ENCODE assay signal across 10 cellular contexts in the genomic region with DNA sequence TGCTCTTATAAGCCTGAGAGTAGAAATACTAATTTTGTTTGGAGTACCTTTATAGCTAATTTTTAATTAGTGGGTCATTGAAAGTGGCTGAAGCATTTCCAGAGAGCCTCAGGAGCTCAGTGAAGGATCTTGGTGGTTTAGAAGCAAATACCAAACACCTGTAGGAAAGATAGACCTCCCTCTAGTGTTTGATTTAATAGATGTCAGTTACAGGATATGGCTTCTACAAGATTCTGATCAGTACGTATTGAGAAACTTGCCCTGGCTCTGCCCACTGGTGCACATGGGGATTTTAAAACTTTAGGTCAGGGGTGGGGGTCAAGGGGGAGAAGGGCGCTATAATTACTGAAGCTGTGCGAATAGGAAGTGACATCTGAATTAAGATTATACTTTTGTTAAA.
DNase-seq lines count a peak whose midpoint lies in the region; ATAC-seq, FAIRE-seq and TF ChIP-seq lines count a peak whose summit lies in the region.
"Had no signal": no experiment of that assay in that cellular context is flagged by ENCODE, and none has a peak within 500 bp of the region (broad histone marks: within the 10 kb centered on the region; RNA-seq: fewer than 3 reads in every experiment).

No MANE protein-coding gene starts in this region.

- H3K4me3 ChIP-seq in H1 (ENCODE audit: extremely low read depth in 1 of 4, insufficient read depth in 2 of 4, low read depth in 3 of 4, low read length in 4 of 4) (no peak overlapping the region), stomach (no peak overlapping the region)

- POLR2A ChIA-PET in H1 (lab: Charles Lee; ENCODE audit: partially characterized antibody) = interaction anchor here (0.6 kb wide), 1 partner anchor 1573 kb away, joined by 3 read pairs; no protein-coding TSS in a partner anchor

- no peak for TF ChIP-seq EP300 in H1 (IDR thresholded peaks at IDR 0.05; ENCODE audit: borderline replicate concordance in 1 of 2, low read depth in 2 of 2, low read length in 2 of 2)
- no peak for TF ChIP-seq EP300 in stomach (IDR thresholded peaks at IDR 0.05)

- peaks cover 0 to 3% (median 0%) of the 10 kb centered on the region in 7 donors for H3K9me3 Mint-ChIP-seq in CD14-positive monocyte

- H3K9ac ChIP-seq in H1 (replicated peaks in 1 of 4; ENCODE audit: extremely low read depth in 1 of 4, low read depth in 3 of 4, low read length in 3 of 4) = no peak overlapping the region

- no peak overlapping the region for H4K8ac ChIP-seq in H1 (ENCODE audit: extremely low read depth, insufficient read depth, low read length)

- peaks cover 13 to 21% of the 10 kb centered on the region in 2 donors for H3K36me3 Mint-ChIP-seq in CD14-positive monocyte

- H3K9me3 ChIP-seq in H1 (ENCODE audit: insufficient read depth in 2 of 2, low read depth in 1 of 2, low read length in 1 of 2) = no peaks in the 10 kb centered on the region
- peaks cover 0 to 2% (median under 1%) of the 10 kb centered on the region in 4 donors for H3K9me3 ChIP-seq in stomach
- H3K9me3 ChIP-seq: neutrophil had no signal

- no peak overlapping the region for H2BK20ac ChIP-seq in H1 (ENCODE audit: low read length)

- CTCF ChIA-PET in H1 (lab: Charles Lee; ENCODE audit: partially characterized antibody) = interaction anchor here (0.6 to 1.9 kb wide), 12 partner anchors 10 to 1316 kb away, joined by 3 to 9 read pairs (median 4); no protein-coding TSS in a partner anchor

- TF ChIP-seq CTCF in CD14-positive monocyte (IDR thresholded peaks at IDR 0.05) = peak; percentile 26
- TF ChIP-seq CTCF in H1 (IDR thresholded peaks at IDR 0.05; ENCODE audit: control extremely low read depth in 1 of 3, insufficient read depth in 1 of 3, low read depth in 1 of 3, low read length in 3 of 3) = peak in 2 of 3 experiments; percentile 35 to 43; a peak in 2 of 4 replicates
- peak in 2 of 7 experiments; percentile 24 to 25 for TF ChIP-seq CTCF in stomach (IDR thresholded peaks at IDR 0.05)

- peaks cover 9% of the 10 kb centered on the region for H3K4me1 Mint-ChIP-seq in CD14-positive monocyte

- H3K27me3 ChIP-seq in H1 (replicated peaks in 1 of 4; ENCODE audit: control insufficient read depth in 3 of 4, extremely low read depth in 1 of 4, insufficient read depth in 3 of 4, low read length in 3 of 4) = no peaks in the 10 kb centered on the region
- H3K27me3 ChIP-seq in stomach = no peaks in the 10 kb centered on the region
- H3K27me3 ChIP-seq: neutrophil had no signal

- H4K5ac ChIP-seq in H1 (ENCODE audit: insufficient read length, low read depth, low read length) = no peak overlapping the region

- H2BK15ac ChIP-seq in H1 (ENCODE audit: low read length) = no peak overlapping the region

- peaks cover 0 to 13% (median 6%) of the 10 kb centered on the region in 4 experiments; a peak in 4 of 7 replicates for H3K4me1 ChIP-seq in H1 (replicated peaks in 1 of 4; ENCODE audit: control insufficient read depth in 3 of 4, insufficient read depth in 4 of 4, low read length in 3 of 4)
- peaks cover 0 to 5% (median 0%) of the 10 kb centered on the region in 4 donors for H3K4me1 ChIP-seq in stomach

- no peaks in the 10 kb centered on the region for H4K20me1 ChIP-seq in H1 (replicated peaks in 1 of 2; ENCODE audit: control insufficient read depth in 1 of 2, insufficient read depth in 2 of 2, low read length in 2 of 2)

- peaks cover 0 to 2% (median 0%) of the 10 kb centered on the region in 3 donors for H3K27me3 Mint-ChIP-seq in CD14-positive monocyte (ENCODE audit: low read depth in 3 of 3)

- H3K27ac Mint-ChIP-seq in CD14-positive monocyte = no peak overlapping the region

- no peaks in the 10 kb centered on the region; the same call in 1 of the 2 replicates for H3K79me1 ChIP-seq in H1 (ENCODE audit: low read depth, low read length)

- TF ChIP-seq POLR2A in H1 (IDR thresholded peaks at IDR 0.05; ENCODE audit: control extremely low read depth in 1 of 2, low read depth in 2 of 2, low read length in 2 of 2) = no peak
- TF ChIP-seq POLR2A in stomach (IDR thresholded peaks at IDR 0.05) = no peak

- 85% methylated on average over 3 of the region's 3 CpGs; no CpG with 5 or more reads in 1 of the 2 experiments for WGBS in H1 (ENCODE audit: extremely low coverage in 1 of 2, insufficient coverage in 1 of 2, insufficient read length in 1 of 2, insufficient replicate concordance in 2 of 2, low coverage in 1 of 2, low lambda C conversion rate in 2 of 2, missing lambda C conversion rate in 1 of 2), 2 experiments
- WGBS in stomach, 5 donors = 54 to 64% (median 63%) methylated on average over 3 of the region's 3 CpGs

- no peak overlapping the region for H3K18ac ChIP-seq in H1 (ENCODE audit: extremely low read depth, low read length)

- FAIRE-seq in H1 (lab: Jason Lieb, UNC) = peak; percentile 45

- DNase-seq in CD14-positive monocyte (ENCODE audit: low spot score) = no peak
- peak; percentile 53 for DNase-seq in HT-29 (ENCODE audit: low spot score)
- no peak for DNase-seq in H1 (ENCODE audit: low read depth in 1 of 2, low spot score in 2 of 2)
- no peak for DNase-seq in stomach
- DNase-seq in A172 (ENCODE audit: low spot score) = no peak
- no peak for DNase-seq in activated T-cell treated with anti-CD3 and anti-CD28 coated beads, Interleukin-2, amount 50 U/mL, for 1 hour
- DNase-seq in cerebellar nuclear complex (lab: John Stamatoyannopoulos, UW) = no peak
- DNase-seq: SHP77 had no signal

- H3K14ac ChIP-seq in H1 (ENCODE audit: insufficient read length) = no peak overlapping the region

- intact Hi-C loops in CD14-positive monocyte (cut with micrococcal nuclease) (no loop called here), stomach (cut with DNase I; ENCODE audit: low total_unique reads) (no loop called here)

- H2AFZ ChIP-seq in H1 (ENCODE audit: low read length) = no peak overlapping the region

- H3K36me3 ChIP-seq in H1 (ENCODE audit: control insufficient read depth in 2 of 4, insufficient read depth in 4 of 4, low read length in 3 of 4) (peaks cover 0 to 6% (median 1%) of the 10 kb centered on the region in 4 experiments; a peak in 2 of 8 replicates), stomach (peaks cover 0 to 10% (median under 1%) of the 10 kb centered on the region in 4 donors)
- H3K36me3 ChIP-seq: neutrophil had no signal

- no peak overlapping the region for H4K91ac ChIP-seq in H1 (replicated peaks; ENCODE audit: insufficient read length, low read length)

- no peak overlapping the region for H3K4me3 Mint-ChIP-seq in CD14-positive monocyte

- H3K23ac ChIP-seq in H1 (ENCODE audit: insufficient read length) = no peak overlapping the region

- no peak overlapping the region for H2BK12ac ChIP-seq in H1 (ENCODE audit: low read depth, low read length)

- no peak overlapping the region for H3K4ac ChIP-seq in H1 (replicated peaks; ENCODE audit: insufficient read length, low read depth, low read length)

- H2AK5ac ChIP-seq in H1 (ENCODE audit: low read depth, low read length) = no peak overlapping the region

- no peak overlapping the region for H3K4me2 ChIP-seq in H1 (ENCODE audit: insufficient read depth in 1 of 2, low read depth in 2 of 2, low read length in 2 of 2)

- H3K27ac ChIP-seq in H1 (ENCODE audit: low read depth, low read length) (no peak overlapping the region), stomach (no peak overlapping the region)
- H3K27ac ChIP-seq: neutrophil had no signal

- no peaks in the 10 kb centered on the region for H3K23me2 ChIP-seq in H1 (ENCODE audit: low read depth, low read length)

- ATAC-seq in GM18870 (IDR thresholded peaks at IDR 0.05; ENCODE audit: unreplicated experiment) = peak; percentile 82

- TF ChIP-seq RAD21 in H1 (IDR thresholded peaks at IDR 0.05 in 1 of 2, conservative IDR thresholded peaks at IDR 0.05 in 1 of 2; ENCODE audit: low read depth in 2 of 2, low read length in 2 of 2) = peak; percentile 37 to 50

- no peak overlapping the region for H2BK120ac ChIP-seq in H1 (replicated peaks; ENCODE audit: low read depth, low read length)

- no peak overlapping the region for H3K56ac ChIP-seq in H1 (replicated peaks; ENCODE audit: insufficient read length, low read depth, low read length)

- H3K79me2 ChIP-seq in H1 (ENCODE audit: control insufficient read depth in 1 of 2, insufficient read depth in 2 of 2, low read length in 2 of 2) = peaks cover 0 to 42% of the 10 kb centered on the region in 2 experiments; a peak in 3 of 4 replicates

- no peak overlapping the region for H2BK5ac ChIP-seq in H1 (ENCODE audit: low read depth, low read length)

TF ChIP-seq in H1, 55 proteins besides CTCF, POLR2A, EP300 and RAD21:
- no peak for TF ChIP-seq MAFK (IDR thresholded peaks at IDR 0.05; ENCODE audit: low read depth, low read length)
- no peak for TF ChIP-seq RBBP5 (IDR thresholded peaks at IDR 0.05; ENCODE audit: borderline replicate concordance, low read depth, low read length)
- TF ChIP-seq KDM1A (IDR thresholded peaks at IDR 0.05; ENCODE audit: borderline replicate concordance, low read length) = no peak
- TF ChIP-seq BCL11A (IDR thresholded peaks at IDR 0.05; ENCODE audit: low read depth in 2 of 2, low read length in 2 of 2) = no peak
